In genomic region chr3:183094711-183095110, GRCh38 we compare ENCODE assay signal across 29 cellular contexts. TPM values are rescaled to one million over a fixed set of nuclear protein-coding genes. Genes with fewer than 3 reads are reported as not detected.
A peak's percentile ranks its signal among the peaks of the same experiment; 100 is the strongest.
DNase-seq lines count a peak whose midpoint lies in the region; ATAC-seq and TF ChIP-seq lines count a peak whose summit lies in the region.
"Had no signal": no experiment of that assay in that cellular context is flagged by ENCODE, and none has a peak within 500 bp of the region (broad histone marks: within the 10 kb centered on the region; RNA-seq: fewer than 3 reads in every experiment).

No MANE protein-coding gene starts in this region.

- H3K27me3 ChIP-seq in HCT116 (ENCODE audit: insufficient read depth, low read length) (no peaks in the 10 kb centered on the region), PC-9 (ENCODE audit: insufficient read depth, low read depth) (no peaks in the 10 kb centered on the region), prostate gland (replicated peaks; ENCODE audit: insufficient read depth) (no peaks in the 10 kb centered on the region), tibial artery (no peaks in the 10 kb centered on the region)
- H3K27me3 ChIP-seq: hepatocyte, neural progenitor cell, right atrium auricular region, uterus had no signal

- peaks cover 11 to 20% of the 10 kb centered on the region in 2 experiments; a peak in 3 of 4 replicates for H3K4me1 ChIP-seq in HCT116 (ENCODE audit: control insufficient read depth in 1 of 2, insufficient read depth in 2 of 2, low read length in 2 of 2)
- H3K4me1 ChIP-seq in PC-9 (replicated peaks; ENCODE audit: insufficient read depth): peaks cover 18% of the 10 kb centered on the region
- no peaks in the 10 kb centered on the region for H3K4me1 ChIP-seq in prostate gland (replicated peaks)
- H3K4me1 ChIP-seq in tibial artery: peaks cover 0 to 21% (median 13%) of the 10 kb centered on the region in 4 donors
- H3K4me1 ChIP-seq: parathyroid adenoma, uterus had no signal

- WGBS in prostate gland: 45% methylated on average over 4 of the region's 4 CpGs

- H3F3A ChIP-seq in PC-9 (ENCODE audit: insufficient read depth, low read depth): peaks cover 17% of the 10 kb centered on the region; the same call in 1 of the 2 replicates

- H2AFZ ChIP-seq in HCT116 (ENCODE audit: low read depth, low read length, poor library complexity, severe bottlenecking) (no peak overlapping the region), PC-9 (no peak overlapping the region)
- H2AFZ ChIP-seq: hepatocyte, neural progenitor cell, parathyroid adenoma had no signal

- no peaks in the 10 kb centered on the region for H3K36me3 ChIP-seq in HCT116 (ENCODE audit: control insufficient read depth in 1 of 2, insufficient read depth in 2 of 2, low read length in 2 of 2)
- H3K36me3 ChIP-seq in PC-9 (ENCODE audit: low read depth): peaks cover 19% of the 10 kb centered on the region
- no peaks in the 10 kb centered on the region for H3K36me3 ChIP-seq in prostate gland
- peaks cover 18 to 41% (median 23%) of the 10 kb centered on the region in 3 donors for H3K36me3 ChIP-seq in tibial artery
- H3K36me3 ChIP-seq: neural progenitor cell, uterus, WERI-Rb-1 had no signal

- CTCF ChIA-PET in HCT116 (lab: Charles Lee) (no interaction called here), PC-9 (lab: Charles Lee) (interaction anchor here (0.6 kb wide), 1 partner anchor 1103 kb away, joined by 13 read pairs; no protein-coding TSS in a partner anchor)

- no peak overlapping the region for H3K9ac ChIP-seq in HCT116 (ENCODE audit: low read length)
- H3K9ac ChIP-seq: KMS-11, neural progenitor cell, parathyroid adenoma had no signal

- H3K9me3 ChIP-seq in HCT116 (ENCODE audit: control insufficient read depth in 1 of 2, insufficient read depth in 1 of 2, low read depth in 1 of 2, low read length in 2 of 2) (no peaks in the 10 kb centered on the region), PC-9 (ENCODE audit: insufficient read depth, low read depth) (no peaks in the 10 kb centered on the region), prostate gland (no peaks in the 10 kb centered on the region), tibial artery (no peaks in the 10 kb centered on the region)
- H3K9me3 ChIP-seq: right atrium auricular region, uterus had no signal

- H3K9me2 ChIP-seq in HCT116 (ENCODE audit: insufficient read depth): no peaks in the 10 kb centered on the region
- H3K9me2 ChIP-seq in PC-9 (ENCODE audit: insufficient read depth): no peaks in the 10 kb centered on the region

- intact Hi-C loops in HCT116 (cut with micrococcal nuclease) (loop anchor here (10.0 kb wide), 1 partner anchor 110 kb away; the partner anchor contains the start of gene DCUN1D1), PC-9 (cut with micrococcal nuclease; ENCODE audit: unreplicated experiment) (loop anchor here (10.0 kb wide), 1 partner anchor 380 kb away; no protein-coding TSS in a partner anchor), prostate gland (cut with DNase I) (loop anchor here (5.0 to 10.0 kb wide), 3 partner anchors 110 to 190 kb away; partner anchors contain the start of gene DCUN1D1), tibial artery (cut with DNase I; ENCODE audit: low total_unique reads) (loop anchor here (5.0 kb wide), 1 partner anchor 543 kb away; the partner anchor contains the start of gene KLHL24)

- H3K79me2 ChIP-seq in HCT116 (ENCODE audit: insufficient read depth, low read length) (no peaks in the 10 kb centered on the region), PC-9 (ENCODE audit: low read depth) (peaks cover 43% of the 10 kb centered on the region)

- no peak for ATAC-seq in HCT116
- peak; percentile 53 for ATAC-seq in esophagus mucosa
- ATAC-seq in GM21737 (IDR thresholded peaks at IDR 0.05; ENCODE audit: unreplicated experiment): no peak
- ATAC-seq: activated naive CD8-positive, alpha-beta T cell treated with anti-CD3 and anti-CD28 coated beads, Interleukin-2, amount 50 U/mL, for 24 hours; left colon had no signal

- TF ChIP-seq CTCF in HCT116 (IDR thresholded peaks at IDR 0.05 in 2 of 3, conservative IDR thresholded peaks at IDR 0.05 in 1 of 3; ENCODE audit: borderline replicate concordance in 1 of 3, insufficient read depth in 1 of 3, low read depth in 2 of 3, low read length in 2 of 3) (no peak), PC-9 (conservative IDR thresholded peaks at IDR 0.05) (no peak), prostate gland (IDR thresholded peaks at IDR 0.05) (no peak), tibial artery (IDR thresholded peaks at IDR 0.05) (no peak)

- POLR2A ChIA-PET in HCT116 (lab: Charles Lee): no interaction called here
- POLR2A ChIA-PET in PC-9 (lab: Charles Lee; ENCODE audit: unreplicated experiment): interaction anchor here (0.6 kb wide), 1 partner anchor 20 kb away, joined by 3 read pairs; no protein-coding TSS in a partner anchor

- H3K4me2 ChIP-seq in HCT116 (ENCODE audit: low read length) (peak overlapping the region; percentile 23; the same call in 1 of the 2 replicates), PC-9 (0 out of 2 replicates have a peak overlapping the region, but pooled peaks have one; percentile 13)
- H3K4me2 ChIP-seq: hepatocyte, KMS-11, neural progenitor cell, smooth muscle cell had no signal

- H3K4me3 ChIP-seq in HCT116 (replicated peaks in 1 of 2; ENCODE audit: low read depth in 1 of 2, low read length in 2 of 2): no peak overlapping the region
- H3K4me3 ChIP-seq in PC-9: no peak overlapping the region
- H3K4me3 ChIP-seq in prostate gland: no peak overlapping the region
- H3K4me3 ChIP-seq in tibial artery: no peak overlapping the region
- H3K4me3 ChIP-seq: hepatocyte, neural progenitor cell, right atrium auricular region, smooth muscle cell, uterus had no signal

- DNase-seq in HCT116 (ENCODE audit: low read depth, low spot score) (no peak), PC-9 (no peak), prostate gland (ENCODE audit: low spot score) (peak; percentile 47), HCEC 1CT (no peak), tibial artery (no peak)
- DNase-seq: ACHN; activated CD4-positive, alpha-beta T cell treated with anti-CD3 and anti-CD28 coated beads for 4 hours; activated naive CD4-positive, alpha-beta T cell; activated naive CD8-positive, alpha-beta T cell treated with anti-CD3 and anti-CD28 coated beads, Interleukin-2, amount 50 U/mL, for 24 hours; activated T-cell treated with anti-CD3 and anti-CD28 coated beads, Interleukin-2, amount 50 U/mL, for 48 hours; central memory CD4-positive, alpha-beta T cell; DMS79; H7; left colon; NCI-H146; NCI-H446; NCI-H82; stimulated activated naive CD4-positive, alpha-beta T cell treated with Interleukin-2 at 50 U/mL for 16 hours; T1000; uterus; WERI-Rb-1 had no signal

- no peak for TF ChIP-seq POLR2A in HCT116 (IDR thresholded peaks at IDR 0.05; ENCODE audit: borderline replicate concordance, extremely low read depth, insufficient read depth, insufficient read length)
- TF ChIP-seq POLR2A in prostate gland (IDR thresholded peaks at IDR 0.05): no peak

- H4K20me1 ChIP-seq in HCT116 (ENCODE audit: insufficient read depth): no peaks in the 10 kb centered on the region
- no peaks in the 10 kb centered on the region for H4K20me1 ChIP-seq in PC-9 (ENCODE audit: insufficient read depth)

- H3K27ac ChIP-seq in HCT116 (ENCODE audit: low read depth, low read length) (no peak overlapping the region), PC-9 (0 out of 2 replicates have a peak overlapping the region, but pooled peaks have one; percentile 2), prostate gland (peak overlapping the region; percentile 52 to 59), tibial artery (no peak overlapping the region)
- H3K27ac ChIP-seq: hepatocyte, KMS-11, neural progenitor cell, parathyroid adenoma, right atrium auricular region, uterus, WERI-Rb-1 had no signal

- BruUV-seq in HCT116 (replicated peaks; lab: Mats Ljungman, UMichigan): no TSS peak
- no TSS peak for BruUV-seq in PC-9 (replicated peaks; lab: Mats Ljungman, UMichigan)

- RAD21 ChIA-PET in HCT116 (lab: Charles Lee; ENCODE audit: low non-redundant PET in 1 of 2, low total read pairs in 2 of 2, uncharacterized antibody in 2 of 2, unreplicated experiment in 2 of 2): no interaction called here

- TF ChIP-seq RAD21 in HCT116 (IDR thresholded peaks at IDR 0.05; ENCODE audit: low read depth): no peak

TF ChIP-seq in HCT116, 20 proteins besides CTCF, POLR2A, EP300 and RAD21:
- peak; percentile 38; the same call in 1 of the 2 replicates for TF ChIP-seq JUND (IDR thresholded peaks at IDR 0.05)
- no peak for TF ChIP-seq YY1 (IDR thresholded peaks at IDR 0.05; ENCODE audit: extremely low read depth, insufficient replicate concordance, low read depth, low read length)

RNA-seq across cellular contexts. Expression of gene MCCC1, which starts 4.6 kb away (rescaled TPM):
- 12.6 TPM for total RNA-seq in HCT116 (2021; ENCODE audit: unreplicated experiment)
- 7.9 and 10.0 TPM in 2 replicates for polyA plus RNA-seq in HCT116 (2012)
- total RNA-seq in PC-9 (2021): 52.6 and 56.8 TPM in 2 replicates
- total RNA-seq in esophagus mucosa: 29.0 TPM
- total RNA-seq in prostate gland: 10 to 100 TPM; 37.5 to 54.6 TPM

Comparison
In these comparisons a context has a peak if more than half of its experiments do, and no peak if none do; other contexts are left out.
1. H3K27ac ChIP-seq: peak in PC-9 (single experiment) and prostate gland (2 of 2); none in HCT116 (single experiment) and tibial artery (0 of 2).